Comparison of ENCODE assay signal across 33 cellular contexts in genomic region chr17:34869636-34870035, GRCh38.
DNase-seq lines count a peak whose midpoint lies in the region; ATAC-seq and TF ChIP-seq lines count a peak whose summit lies in the region.
"Had no signal": no experiment of that assay in that cellular context is flagged by ENCODE, and none has a peak within 500 bp of the region (broad histone marks: within the 10 kb centered on the region; RNA-seq: fewer than 3 reads in every experiment).

No MANE protein-coding gene starts in this region.

- H3K27ac ChIP-seq in temporal lobe (ENCODE audit: low read depth, low read length) (peak overlapping the region; percentile 50), brain microvascular endothelial cell (no peak overlapping the region)
- H3K27ac ChIP-seq: 22Rv1; A549; BLaER1; BLaER1 treated with 17β-estradiol and CSF1 and Interleukin-3, amounts not matched to agents 10 nM and 100 nM; C4-2B had no signal

- TF ChIP-seq CTCF in brain microvascular endothelial cell (IDR thresholded peaks at IDR 0.05; ENCODE audit: low read depth, low read length, missing control alignments) = no peak

- no peak overlapping the region for H3K4me3 ChIP-seq in brain microvascular endothelial cell (ENCODE audit: low read depth, low read length)
- H3K4me3 ChIP-seq: A549; BLaER1; BLaER1 treated with 17β-estradiol and CSF1 and Interleukin-3, amounts not matched to agents 10 nM and 100 nM had no signal

- H3K36me3 ChIP-seq in brain microvascular endothelial cell (replicated peaks) = no peaks in the 10 kb centered on the region
- H3K36me3 ChIP-seq: BE2C; BLaER1; BLaER1 treated with 17β-estradiol and CSF1 and Interleukin-3, amounts not matched to agents 10 nM and 100 nM had no signal

- DNase-seq in inferior parietal cortex (ENCODE audit: extremely low spot score) (peak; percentile 61), middle frontal gyrus (ENCODE audit: extremely low spot score, low spot score) (peak; percentile 27), superior temporal gyrus (ENCODE audit: extremely low spot score) (peak; percentile 73), brain microvascular endothelial cell (no peak), G401 (ENCODE audit: low spot score) (no peak), AG08396 (ENCODE audit: low spot score) (no peak)
- DNase-seq: 8988T; ACHN; AML-193; BE2C; C1 segment of cervical spinal cord; Caco-2; Calu3; CD4-positive, alpha-beta memory T cell; CD4-positive, alpha-beta T cell; CD4-positive, CD25-positive, alpha-beta regulatory T cell; CD8-positive, alpha-beta memory T cell; CD8-positive, alpha-beta T cell; COR-L47; DMS 273 treated with DMSO at 0.1 percent for 48 hours; DMS153; DMS53; DMS79; DMS79 treated with DMSO at 0.1 percent for 48 hours; DND-41; EL had no signal

- in situ Hi-C loops in brain microvascular endothelial cell (cut with HindIII; ENCODE audit: low pct_ligation_motif_present, low sequenced_read_pairs) = no loop called here
- in situ Hi-C loops in G401 (cut with HindIII; ENCODE audit: low sequenced_read_pairs) = no loop called here

- no peaks in the 10 kb centered on the region for H3K27me3 ChIP-seq in brain microvascular endothelial cell (replicated peaks)
- H3K27me3 ChIP-seq: BE2C; BLaER1; BLaER1 treated with 17β-estradiol and CSF1 and Interleukin-3, amounts not matched to agents 10 nM and 100 nM had no signal

- no peak for ATAC-seq in GM18517 (IDR thresholded peaks at IDR 0.05; ENCODE audit: unreplicated experiment)
- ATAC-seq: A549; CD8-positive, alpha-beta T cell had no signal

Comparison
In these comparisons a context has a peak if more than half of its experiments do, and no peak if none do; other contexts are left out.
1. DNase-seq: peak in inferior parietal cortex (single experiment), middle frontal gyrus (single experiment) and superior temporal gyrus (single experiment); none in brain microvascular endothelial cell (single experiment), G401 (single experiment) and AG08396 (single experiment).